ENCODE assay signal across 9 cellular contexts in the genomic region with DNA sequence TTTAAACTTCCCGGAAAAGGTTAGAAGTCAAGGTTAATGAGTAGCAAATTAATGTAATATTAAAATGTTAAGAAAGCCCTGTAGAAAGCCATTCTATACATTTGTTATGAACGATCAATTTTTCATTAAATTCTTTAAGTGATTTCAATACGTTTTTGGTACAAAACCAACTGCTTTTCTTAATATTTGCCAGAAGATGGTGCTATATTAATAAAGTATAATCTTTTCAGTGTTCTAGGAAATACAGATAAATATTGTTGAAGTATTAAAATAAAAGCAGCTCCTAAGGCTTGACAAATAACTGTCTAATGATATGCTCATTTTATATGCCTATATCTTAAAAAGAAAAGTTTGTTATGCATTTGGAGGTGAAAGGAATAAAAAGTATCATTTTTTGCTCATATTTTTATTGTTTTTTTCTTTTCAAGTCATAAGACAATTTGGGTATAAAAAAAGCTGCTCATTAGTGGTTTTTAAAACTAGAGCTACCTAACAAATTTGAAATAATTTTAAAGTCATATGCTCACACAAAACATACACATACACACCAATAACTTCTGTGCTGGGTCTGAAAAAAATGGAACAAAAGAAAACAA.
A peak's percentile ranks its signal among the peaks of the same experiment; 100 is the strongest.
DNase-seq lines count a peak whose midpoint lies in the region; ATAC-seq and TF ChIP-seq lines count a peak whose summit lies in the region.
"Had no signal": no experiment of that assay in that cellular context is flagged by ENCODE, and none has a peak within 500 bp of the region (broad histone marks: within the 10 kb centered on the region; RNA-seq: fewer than 3 reads in every experiment).

No MANE protein-coding gene starts in this region.

- H3K4me1 ChIP-seq in PC-9 (replicated peaks; ENCODE audit: insufficient read depth) (peaks cover 19% of the 10 kb centered on the region), uterus (no peaks in the 10 kb centered on the region)

- no TSS peak for BruUV-seq in PC-9 (replicated peaks; lab: Mats Ljungman, UMichigan)

- TF ChIP-seq CTCF in BJ (IDR thresholded peaks at IDR 0.05; ENCODE audit: insufficient read depth, low read depth, low read length) = 0 out of 2 replicates have a peak, but pooled peaks have one; percentile 18
- peak; percentile 75 for TF ChIP-seq CTCF in PC-9 (conservative IDR thresholded peaks at IDR 0.05)
- peak; percentile 18 for TF ChIP-seq CTCF in fibroblast of villous mesenchyme (IDR thresholded peaks at IDR 0.05; ENCODE audit: insufficient read depth, low read depth, low read length)
- TF ChIP-seq CTCF in uterus (IDR thresholded peaks at IDR 0.05) = peak in 1 of 4 experiments; percentile 6

- ATAC-seq in HG03025 (IDR thresholded peaks at IDR 0.05; ENCODE audit: low FRiP score, unreplicated experiment) (no peak), HG03571 (IDR thresholded peaks at IDR 0.05; ENCODE audit: unreplicated experiment) (no peak)

- no peaks in the 10 kb centered on the region for H4K20me1 ChIP-seq in PC-9 (ENCODE audit: insufficient read depth)

- H3F3A ChIP-seq in PC-9 (ENCODE audit: insufficient read depth, low read depth) = peaks cover 11% of the 10 kb centered on the region; the same call in 1 of the 2 replicates

- intact Hi-C loops in PC-9 (cut with micrococcal nuclease; ENCODE audit: unreplicated experiment) = loop anchor here (1.0 to 10.0 kb wide), 5 partner anchors 68 to 875 kb away; no protein-coding TSS in a partner anchor
- intact Hi-C loops in uterus (cut with DNase I; ENCODE audit: low total_unique reads) = no loop called here

- no peak overlapping the region for H3K4me3 ChIP-seq in BJ (ENCODE audit: low read depth, low read length)
- H3K4me3 ChIP-seq in PC-9 = no peak overlapping the region
- H3K4me3 ChIP-seq in fibroblast of villous mesenchyme (ENCODE audit: low read depth, low read length) = no peak overlapping the region
- H3K4me3 ChIP-seq in uterus = no peak overlapping the region

- no peak overlapping the region for H2AFZ ChIP-seq in PC-9

- CTCF ChIA-PET in BJ (lab: Yijun Ruan, JAX) (interaction anchor here (1.3 kb wide), 1 partner anchor 10 kb away, joined by 3 read pairs; no protein-coding TSS in a partner anchor), PC-9 (lab: Charles Lee) (interaction anchor here (0.5 kb wide), 1 partner anchor 1304 kb away, joined by 3 read pairs; no protein-coding TSS in a partner anchor)

- H3K36me3 ChIP-seq in BJ (ENCODE audit: control insufficient read depth, insufficient read depth, low read length) (no peaks in the 10 kb centered on the region), PC-9 (ENCODE audit: low read depth) (no peaks in the 10 kb centered on the region), uterus (no peaks in the 10 kb centered on the region)

- no peaks in the 10 kb centered on the region for H3K9me3 ChIP-seq in PC-9 (ENCODE audit: insufficient read depth, low read depth)
- H3K9me3 ChIP-seq in uterus = no peaks in the 10 kb centered on the region

- POLR2A ChIA-PET in BJ (lab: Charles Lee) = no interaction called here
- POLR2A ChIA-PET in PC-9 (lab: Charles Lee; ENCODE audit: unreplicated experiment) = interaction anchor here (0.7 kb wide), 1 partner anchor 340 kb away, joined by 4 read pairs; no protein-coding TSS in a partner anchor

- no peak overlapping the region for H3K4me2 ChIP-seq in PC-9

- DNase-seq in BJ (ENCODE audit: low read depth) (no peak), HT-29 (ENCODE audit: low spot score) (peak; percentile 16), PC-9 (peak in 1 of 2 experiments; percentile 37), fibroblast of villous mesenchyme (ENCODE audit: low read depth) (peak; percentile 8), uterus (no peak), NOMO-1 treated with DMSO at 0.1 percent for 48 hours (lab: John Stamatoyannopoulos, UW; ENCODE audit: unreplicated experiment) (no peak)
- DNase-seq: cerebellar nuclear complex had no signal

- no peaks in the 10 kb centered on the region for H3K79me2 ChIP-seq in PC-9 (ENCODE audit: low read depth)

- TF ChIP-seq POLR2A in uterus (IDR thresholded peaks at IDR 0.05) = no peak

- H3K9me2 ChIP-seq in PC-9 (ENCODE audit: insufficient read depth) = no peaks in the 10 kb centered on the region

- H3K27me3 ChIP-seq in BJ (ENCODE audit: control insufficient read depth, insufficient read depth, low read length) = no peaks in the 10 kb centered on the region
- no peaks in the 10 kb centered on the region for H3K27me3 ChIP-seq in PC-9 (ENCODE audit: insufficient read depth, low read depth)
- H3K27me3 ChIP-seq in uterus = no peaks in the 10 kb centered on the region

- no peak overlapping the region for H3K27ac ChIP-seq in PC-9
- H3K27ac ChIP-seq in uterus = no peak overlapping the region

Comparison
In these comparisons a context has a peak if more than half of its experiments do, and no peak if none do; other contexts are left out.
1. DNase-seq: peak in HT-29 (single experiment) and fibroblast of villous mesenchyme (single experiment); none in BJ (single experiment), uterus (0 of 2) and NOMO-1 treated with DMSO at 0.1 percent for 48 hours (single experiment).